ENCODE assay signal across 24 cellular contexts in the genomic region with DNA sequence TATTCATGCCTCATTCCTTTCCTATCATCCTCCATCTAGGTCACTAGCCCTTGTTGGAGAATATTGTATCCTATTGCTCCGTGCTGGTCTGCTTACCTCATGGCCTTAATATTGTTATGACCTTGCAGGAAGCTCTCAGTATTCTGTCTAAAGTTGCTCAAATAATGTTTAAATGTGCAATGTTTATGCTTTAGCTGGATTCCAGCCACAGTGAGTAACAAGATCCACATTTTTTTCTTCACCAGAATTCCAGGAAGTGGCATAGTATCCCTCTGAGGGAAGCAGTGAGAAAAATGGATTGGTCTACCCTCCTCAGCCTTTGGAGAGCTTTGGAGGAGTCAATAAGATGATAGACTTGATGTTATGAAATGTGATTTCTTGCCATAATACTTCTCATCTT.
"Had no signal": no experiment of that assay in that cellular context is flagged by ENCODE, and none has a peak within 500 bp of the region (broad histone marks: within the 10 kb centered on the region; RNA-seq: fewer than 3 reads in every experiment).

No MANE protein-coding gene starts in this region.

- H3K4me3 ChIP-seq: esophagus muscularis mucosa, gastroesophageal sphincter, heart left ventricle, left ventricle myocardium inferior, mucosa of descending colon, neural progenitor cell, prostate gland, smooth muscle cell, stomach had no signal

- H3K27ac Mint-ChIP-seq: activated B cell treated with CpG ODN at 0.5 μM for 24 hours; activated CD8-positive, alpha-beta T cell treated with anti-CD3 and anti-CD28 coated beads for 36 hours; activated naive CD4-positive, alpha-beta T cell treated with anti-CD3 and anti-CD28 coated beads, Interleukin-2, amount 10 ng/mL, durations not matched to agents 7 days and 5 days; activated naive CD8-positive, alpha-beta T cell treated with anti-CD3 and anti-CD28 coated beads, Interleukin-2, amount 50 U/mL, for 24 hours; memory B cell; naive B cell; neural progenitor cell; T-cell had no signal

- H3K4me1 Mint-ChIP-seq: activated B cell treated with CpG ODN at 0.5 μM for 24 hours; activated naive CD4-positive, alpha-beta T cell treated with anti-CD3 and anti-CD28 coated beads, Interleukin-2, amount 10 ng/mL, durations not matched to agents 7 days and 5 days; activated naive CD8-positive, alpha-beta T cell treated with anti-CD3 and anti-CD28 coated beads, Interleukin-2, amount 50 U/mL, for 24 hours; memory B cell; naive B cell; neural progenitor cell; T-cell had no signal

- H3K9me3 ChIP-seq: esophagus muscularis mucosa, gastroesophageal sphincter, heart left ventricle, left ventricle myocardium inferior, mucosa of descending colon, prostate gland, stomach had no signal

- H3K4me1 ChIP-seq: esophagus muscularis mucosa, gastroesophageal sphincter, heart left ventricle, left ventricle myocardium inferior, neural progenitor cell, prostate gland had no signal

- H3K9me3 Mint-ChIP-seq: activated naive CD8-positive, alpha-beta T cell treated with anti-CD3 and anti-CD28 coated beads, Interleukin-2, amount 50 U/mL, for 24 hours; neural progenitor cell; type B pancreatic cell had no signal

- H3K9ac ChIP-seq: neural progenitor cell had no signal

- ATAC-seq: activated CD8-positive, alpha-beta T cell treated with anti-CD3 and anti-CD28 coated beads for 36 hours; activated naive CD8-positive, alpha-beta T cell treated with anti-CD3 and anti-CD28 coated beads, Interleukin-2, amount 50 U/mL, for 24 hours; gastroesophageal sphincter; heart left ventricle; mucosa of descending colon; right cardiac atrium; T-cell had no signal

- H3K27ac ChIP-seq: esophagus muscularis mucosa, gastroesophageal sphincter, heart left ventricle, left ventricle myocardium inferior, neural progenitor cell, prostate gland, stomach had no signal

- H3K4me2 ChIP-seq: neural progenitor cell, smooth muscle cell had no signal

- H2AFZ ChIP-seq: neural progenitor cell had no signal

- H3K27me3 Mint-ChIP-seq: activated B cell treated with CpG ODN at 0.5 μM for 24 hours; activated CD8-positive, alpha-beta T cell treated with anti-CD3 and anti-CD28 coated beads for 36 hours; activated naive CD4-positive, alpha-beta T cell treated with anti-CD3 and anti-CD28 coated beads, Interleukin-2, amount 10 ng/mL, durations not matched to agents 7 days and 5 days; activated naive CD8-positive, alpha-beta T cell treated with anti-CD3 and anti-CD28 coated beads, Interleukin-2, amount 50 U/mL, for 24 hours; memory B cell; naive B cell; T-cell; type B pancreatic cell had no signal

- H3K36me3 ChIP-seq: esophagus muscularis mucosa, gastroesophageal sphincter, heart left ventricle, left ventricle myocardium inferior, neural progenitor cell, prostate gland, stomach had no signal

- H3K36me3 Mint-ChIP-seq: activated naive CD4-positive, alpha-beta T cell treated with anti-CD3 and anti-CD28 coated beads, Interleukin-2, amount 10 ng/mL, durations not matched to agents 7 days and 5 days; memory B cell; naive B cell; neural progenitor cell; T-cell; type B pancreatic cell had no signal

- H3K27me3 ChIP-seq: esophagus muscularis mucosa, gastroesophageal sphincter, heart left ventricle, neural progenitor cell, stomach had no signal

- DNase-seq: activated B cell treated with CpG ODN at 0.5 μM for 24 hours; activated CD4-positive, alpha-beta T cell treated with anti-CD3 and anti-CD28 coated beads for 48 hours; activated CD8-positive, alpha-beta T cell treated with anti-CD3 and anti-CD28 coated beads for 36 hours; activated naive CD4-positive, alpha-beta T cell treated with anti-CD3 and anti-CD28 coated beads, Interleukin-2, amount 10 ng/mL, durations not matched to agents 7 days and 5 days; activated naive CD8-positive, alpha-beta T cell treated with anti-CD3 and anti-CD28 coated beads, Interleukin-2, amount 50 U/mL, for 24 hours; activated T-cell treated with anti-CD3 and anti-CD28 coated beads, Interleukin-2, amount 50 U/mL, for 1 hour; aorta; cerebellar nuclear complex; effector CD4-positive, alpha-beta T cell; heart left ventricle; left ventricle myocardium inferior; mucosa of descending colon; naive B cell; right cardiac atrium; stimulated activated CD4-positive, alpha-beta T cell treated with anti-CD3 and anti-CD28 coated beads, Interleukin-4, amount 100 ng/mL, for 1 hour; stomach; T-cell had no signal

- H3K4me3 Mint-ChIP-seq: activated B cell treated with CpG ODN at 0.5 μM for 24 hours; activated CD8-positive, alpha-beta T cell treated with anti-CD3 and anti-CD28 coated beads for 36 hours; activated naive CD4-positive, alpha-beta T cell treated with anti-CD3 and anti-CD28 coated beads, Interleukin-2, amount 10 ng/mL, durations not matched to agents 7 days and 5 days; activated naive CD8-positive, alpha-beta T cell treated with anti-CD3 and anti-CD28 coated beads, Interleukin-2, amount 50 U/mL, for 24 hours; memory B cell; naive B cell; neural progenitor cell; T-cell; type B pancreatic cell had no signal
